In genomic region chr1:152182431-152182830, GRCh38 we compare ENCODE assay signal across 11 cellular contexts. TPM values are rescaled to one million over a fixed set of nuclear protein-coding genes. Genes with fewer than 3 reads are reported as not detected.
A peak's percentile ranks its signal among the peaks of the same experiment; 100 is the strongest.
DNase-seq lines count a peak whose midpoint lies in the region; ATAC-seq, FAIRE-seq and TF ChIP-seq lines count a peak whose summit lies in the region.
"Had no signal": no experiment of that assay in that cellular context is flagged by ENCODE, and none has a peak within 500 bp of the region (broad histone marks: within the 10 kb centered on the region; RNA-seq: fewer than 3 reads in every experiment).

No MANE protein-coding gene starts in this region.

- no peak for ATAC-seq in aorta (ENCODE audit: low FRiP score)

- TF ChIP-seq POLR2A in GM12892 (IDR thresholded peaks at IDR 0.05; ENCODE audit: low read depth, low read length), result no peak

- no peak overlapping the region for H3K27ac ChIP-seq in aorta (ENCODE audit: low read depth in 1 of 2, low read length in 2 of 2)

- intact Hi-C loops in aorta (cut with DNase I), result loop anchor here in 1 of 2 donors (2.0 kb wide), 1 partner anchor 132 kb away; no protein-coding TSS in a partner anchor

- H3K4me1 ChIP-seq in Loucy (ENCODE audit: insufficient read depth, low read length, poor library complexity, severe bottlenecking), result peaks cover 5% of the 10 kb centered on the region
- H3K4me1 ChIP-seq in aorta (ENCODE audit: control insufficient read depth in 1 of 2, insufficient read depth in 2 of 2, low read length in 2 of 2), result no peaks in the 10 kb centered on the region

- H3K9me3 Mint-ChIP-seq in T-helper 2 cell treated with Interferon-gamma antibody and Interleukin-4, amounts not matched to agents 5 μg/mL and 100 μg/mL, for 36 hours, result no peaks in the 10 kb centered on the region

- no peaks in the 10 kb centered on the region for H3F3A ChIP-seq in Loucy (ENCODE audit: low read depth)

- H3K36me3 Mint-ChIP-seq in T-helper 2 cell treated with Interferon-gamma antibody and Interleukin-4, amounts not matched to agents 5 μg/mL and 100 μg/mL, for 36 hours (ENCODE audit: low read depth), result no peaks in the 10 kb centered on the region

- TF ChIP-seq CTCF in Loucy (conservative IDR thresholded peaks at IDR 0.05; ENCODE audit: low read length) (peak; percentile 98), astrocyte of the spinal cord (IDR thresholded peaks at IDR 0.05; ENCODE audit: low read depth, low read length) (peak; percentile 51)

- H3K27me3 ChIP-seq in Loucy (ENCODE audit: insufficient read depth, low read length, poor library complexity, severe bottlenecking) (no peaks in the 10 kb centered on the region), aorta (ENCODE audit: control insufficient read depth in 1 of 2, insufficient read depth in 2 of 2, low read length in 1 of 2) (no peaks in the 10 kb centered on the region)

- no peak overlapping the region for H2AFZ ChIP-seq in Loucy (ENCODE audit: low read length)

- H3K27ac Mint-ChIP-seq in T-helper 2 cell treated with Interferon-gamma antibody and Interleukin-4, amounts not matched to agents 5 μg/mL and 100 μg/mL, for 36 hours, result no peak overlapping the region

- DNase-seq in GM03348 (ENCODE audit: low spot score) (peak; percentile 34), astrocyte of the spinal cord (ENCODE audit: low read depth, low spot score) (peak; percentile 46), myocyte (ENCODE audit: low read depth) (peak; percentile 46), GM12892 (ENCODE audit: insufficient read length) (no peak), aorta (no peak)
- DNase-seq in T-helper 2 cell treated with Interferon-gamma antibody and Interleukin-4, amounts not matched to agents 5 μg/mL and 100 μg/mL, for 36 hours (ENCODE audit: low spot score), result no peak
- DNase-seq: NCI-H1105 treated with DMSO at 0.1 percent for 48 hours had no signal

- no peak overlapping the region for H3K9ac ChIP-seq in Loucy (ENCODE audit: low read depth, low read length, poor library complexity, severe bottlenecking)

- H3K9me2 ChIP-seq in Loucy (replicated peaks; ENCODE audit: low read depth, low read length), result no peaks in the 10 kb centered on the region

- H3K9me3 ChIP-seq in Loucy (ENCODE audit: insufficient read depth, low read depth, low read length), result no peaks in the 10 kb centered on the region
- no peaks in the 10 kb centered on the region for H3K9me3 ChIP-seq in aorta (ENCODE audit: control insufficient read depth, low read length)

- no peaks in the 10 kb centered on the region for H3K36me3 ChIP-seq in Loucy (ENCODE audit: insufficient read depth, low read length)
- no peaks in the 10 kb centered on the region for H3K36me3 ChIP-seq in aorta (ENCODE audit: control insufficient read depth in 1 of 2, insufficient read depth in 2 of 2, low read length in 1 of 2)

- H3K4me3 ChIP-seq in Loucy (ENCODE audit: low read length, poor library complexity, severe bottlenecking) (no peak overlapping the region), astrocyte of the spinal cord (ENCODE audit: low read depth, low read length) (no peak overlapping the region), aorta (ENCODE audit: low read length in 2 of 2) (no peak overlapping the region)

- H3K4me2 ChIP-seq in Loucy (ENCODE audit: low read depth, low read length, poor library complexity, severe bottlenecking), result no peak overlapping the region

- H4K20me1 ChIP-seq in Loucy (ENCODE audit: insufficient read depth, low read length, poor library complexity, severe bottlenecking), result no peaks in the 10 kb centered on the region

- no peak overlapping the region for H3K4me3 Mint-ChIP-seq in T-helper 2 cell treated with Interferon-gamma antibody and Interleukin-4, amounts not matched to agents 5 μg/mL and 100 μg/mL, for 36 hours

- WGBS in aorta, 2 donors, result 69 to 76% methylated on average over 2 of the region's 2 CpGs

- no peaks in the 10 kb centered on the region for H3K79me2 ChIP-seq in Loucy (ENCODE audit: insufficient read depth, low read length)

- in situ Hi-C loops in astrocyte of the spinal cord (cut with HindIII; ENCODE audit: low sequenced_read_pairs), result no loop called here

- H3K4me1 Mint-ChIP-seq in T-helper 2 cell treated with Interferon-gamma antibody and Interleukin-4, amounts not matched to agents 5 μg/mL and 100 μg/mL, for 36 hours (ENCODE audit: low read depth), result peaks cover 4% of the 10 kb centered on the region

- FAIRE-seq in GM12892 (lab: Jason Lieb, UNC), result no peak

- H3K27me3 Mint-ChIP-seq in T-helper 2 cell treated with Interferon-gamma antibody and Interleukin-4, amounts not matched to agents 5 μg/mL and 100 μg/mL, for 36 hours (ENCODE audit: low read depth), result peaks cover 30% of the 10 kb centered on the region

RNA-seq across cellular contexts. Expression of gene RPTN, which starts 23.4 kb away (rescaled TPM):
- 1.0 and 1.9 TPM in 2 replicates for total RNA-seq in myocyte
- polyA plus RNA-seq in myocyte (2012), result 0.18 TPM
- polyA plus RNA-seq in GM12892 (2012; ENCODE audit: missing spikeins), result not detected
- total RNA-seq in aorta, result not detected
- not detected for polyA plus RNA-seq in aorta
- total RNA-seq: activated CD8-positive, alpha-beta memory T cell treated with anti-CD3 and anti-CD28 coated beads for 36 hours; pulmonary artery endothelial cell; temporal lobe had no signal

RNA-seq across cellular contexts. Expression of gene HRNR, which starts 41.6 kb away (rescaled TPM):
- not detected in 2 replicates for total RNA-seq in myocyte
- 0.16 TPM for polyA plus RNA-seq in myocyte (2012)
- polyA plus RNA-seq in GM12892 (2012; ENCODE audit: missing spikeins), result 0.02 TPM
- total RNA-seq in aorta, result not detected
- not detected for polyA plus RNA-seq in aorta
- total RNA-seq: activated CD8-positive, alpha-beta memory T cell treated with anti-CD3 and anti-CD28 coated beads for 36 hours; pulmonary artery endothelial cell; temporal lobe had no signal

Comparison
In these comparisons a context has a peak if more than half of its experiments do, and no peak if none do; other contexts are left out.
1. DNase-seq: peak in GM03348 (single experiment), astrocyte of the spinal cord (single experiment) and myocyte (single experiment); none in GM12892 (single experiment), aorta (0 of 2) and T-helper 2 cell treated with Interferon-gamma antibody and Interleukin-4, amounts not matched to agents 5 μg/mL and 100 μg/mL, for 36 hours (single experiment).